In the genomic region with DNA sequence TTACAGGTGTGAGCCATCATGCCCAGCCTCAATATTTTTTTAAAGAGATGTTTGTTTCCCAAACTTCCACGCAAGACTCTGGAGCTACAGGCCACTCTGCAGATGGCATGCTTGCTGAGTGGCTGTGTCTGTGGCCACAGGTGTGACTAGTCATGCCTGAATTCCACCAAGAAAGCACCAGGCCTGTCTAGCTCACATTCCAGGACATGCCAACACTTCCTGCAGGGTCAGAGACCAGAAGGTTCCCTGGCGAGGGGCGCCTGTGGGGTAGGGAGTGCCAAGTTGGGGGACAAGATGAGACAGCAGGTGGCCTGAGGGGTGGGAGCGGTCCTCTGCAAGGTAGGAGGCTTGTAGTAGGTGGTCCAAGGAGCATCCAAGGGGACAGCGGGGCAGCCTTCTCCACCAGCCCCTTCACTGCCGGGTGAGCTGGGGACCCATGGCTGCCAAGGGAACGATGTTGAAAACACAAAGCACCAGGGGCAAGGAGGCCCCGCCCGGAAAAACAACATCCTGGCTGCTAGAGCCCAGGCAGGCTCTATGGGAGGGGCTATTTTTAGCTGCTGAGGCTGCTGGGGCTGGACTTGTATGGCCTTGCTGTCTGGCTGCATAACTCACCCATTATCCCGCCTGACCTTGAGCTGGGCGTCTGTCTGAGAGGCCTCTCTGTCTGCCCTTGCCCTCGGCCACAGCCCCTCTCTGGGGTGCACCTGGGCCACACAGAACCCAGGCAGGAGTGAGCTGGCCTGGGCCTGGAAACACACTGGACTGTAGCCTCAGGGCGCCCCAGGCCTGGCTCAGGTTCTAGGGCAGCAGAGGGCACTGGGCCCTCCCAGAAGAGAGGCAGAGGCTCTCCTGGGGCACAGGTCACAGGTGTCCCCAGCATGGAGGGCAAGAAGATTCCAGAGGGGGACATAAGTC, we compare ENCODE assay signal across 9 cellular contexts. TPM values are rescaled to one million over a fixed set of nuclear protein-coding genes. Genes with fewer than 3 reads are reported as not detected.
DNase-seq lines count a peak whose midpoint lies in the region; ATAC-seq, FAIRE-seq and TF ChIP-seq lines count a peak whose summit lies in the region.
"Had no signal": no experiment of that assay in that cellular context is flagged by ENCODE, and none has a peak within 500 bp of the region (broad histone marks: within the 10 kb centered on the region; RNA-seq: fewer than 3 reads in every experiment).

No MANE protein-coding gene starts in this region.

- H3K27ac Mint-ChIP-seq in activated CD4-positive, alpha-beta T cell treated with anti-CD3 and anti-CD28 coated beads, Interleukin-2, amount 10 ng/mL, durations not matched to agents 24 days and 14 days = peak overlapping the region; percentile 85
- H3K27ac Mint-ChIP-seq: activated T-cell treated with anti-CD3 and anti-CD28 coated beads, Interleukin-2, amount 50 U/mL, for 72 hours had no signal

- TF ChIP-seq POLR2A in A549 (IDR thresholded peaks at IDR 0.05; ENCODE audit: low read length) = no peak

- peaks cover 31% of the 10 kb centered on the region for H3K4me1 Mint-ChIP-seq in activated CD4-positive, alpha-beta T cell treated with anti-CD3 and anti-CD28 coated beads, Interleukin-2, amount 10 ng/mL, durations not matched to agents 24 days and 14 days

- H3K36me3 ChIP-seq in osteoblast (ENCODE audit: insufficient read depth, low read length) = no peaks in the 10 kb centered on the region

- no peaks in the 10 kb centered on the region for H3K36me3 Mint-ChIP-seq in activated CD4-positive, alpha-beta T cell treated with anti-CD3 and anti-CD28 coated beads, Interleukin-2, amount 10 ng/mL, durations not matched to agents 24 days and 14 days (ENCODE audit: low read depth)

- H3K27me3 ChIP-seq in osteoblast (ENCODE audit: insufficient read depth, low read length) = no peaks in the 10 kb centered on the region

- DNase-seq in A549 (ENCODE audit: low read depth in 1 of 2, low spot score in 1 of 2) = peak; percentile 82 to 87
- peak; percentile 64 for DNase-seq in HTR-8/SVneo (ENCODE audit: insufficient read length, low spot score)
- peak; percentile 93 for DNase-seq in activated CD4-positive, alpha-beta T cell treated with anti-CD3 and anti-CD28 coated beads, Interleukin-2, amount 10 ng/mL, durations not matched to agents 24 days and 14 days
- DNase-seq in fibroblast of gingiva (ENCODE audit: low read depth) = peak; percentile 84
- DNase-seq in osteoblast (ENCODE audit: insufficient read length, low spot score, missing footprints) = peak; percentile 98
- DNase-seq in superior temporal gyrus (ENCODE audit: extremely low spot score) = no peak
- DNase-seq in NOMO-1 treated with DMSO at 0.1 percent for 48 hours (lab: John Stamatoyannopoulos, UW; ENCODE audit: unreplicated experiment) = no peak

- ATAC-seq in A549 (peak; percentile 7 to 52; a peak in 4 of 6 replicates), HG03135 (IDR thresholded peaks at IDR 0.05; ENCODE audit: unreplicated experiment) (no peak)
- ATAC-seq: activated T-cell treated with anti-CD3 and anti-CD28 coated beads, Interleukin-2, amount 50 U/mL, for 72 hours had no signal

- no peak overlapping the region for H3K4me3 ChIP-seq in A549
- H3K4me3 ChIP-seq in osteoblast (ENCODE audit: insufficient read depth, low read length) = peak overlapping the region; percentile 16

- no peaks in the 10 kb centered on the region for H3K79me2 ChIP-seq in osteoblast (ENCODE audit: insufficient read depth, low read length)

- 29% methylated on average over 13 of the region's 13 CpGs for whole genome bisulfite sequencing in A549 (ENCODE audit: missing lambda C conversion rate)

- peaks cover 3% of the 10 kb centered on the region for H4K20me1 ChIP-seq in osteoblast (ENCODE audit: insufficient read depth, low read length)

- TF ChIP-seq CTCF in A549 (IDR thresholded peaks at IDR 0.05) = no peak
- no peak for TF ChIP-seq CTCF in osteoblast (IDR thresholded peaks at IDR 0.05; ENCODE audit: extremely low read depth, low read depth, low read length)

- H3K27ac ChIP-seq in A549 (peak overlapping the region; percentile 68 to 85), osteoblast (ENCODE audit: low read depth, low read length) (peak overlapping the region; percentile 80)

- intact Hi-C loops in activated CD4-positive, alpha-beta T cell treated with anti-CD3 and anti-CD28 coated beads, Interleukin-2, amount 10 ng/mL, durations not matched to agents 24 days and 14 days (cut with micrococcal nuclease) = no loop called here

- no peak for TF ChIP-seq RAD21 in A549 (conservative IDR thresholded peaks at IDR 0.05 in 1 of 2, IDR thresholded peaks at IDR 0.05 in 1 of 2)

- H3K4me1 ChIP-seq in A549 = peaks cover 56% of the 10 kb centered on the region
- peaks cover 40% of the 10 kb centered on the region for H3K4me1 ChIP-seq in osteoblast (ENCODE audit: insufficient read depth, low read length)

- POLR2A ChIA-PET in A549 (lab: Yijun Ruan, JAX) = interaction anchor here (0.5 to 4.5 kb wide), 4 partner anchors 17 to 176 kb away, joined by 4 to 27 read pairs (median 8); a partner anchor contains a TSS

- H3K9me3 ChIP-seq in A549 (no peaks in the 10 kb centered on the region), osteoblast (ENCODE audit: low read depth, low read length) (no peaks in the 10 kb centered on the region)

- H3K4me3 Mint-ChIP-seq in activated CD4-positive, alpha-beta T cell treated with anti-CD3 and anti-CD28 coated beads, Interleukin-2, amount 10 ng/mL, durations not matched to agents 24 days and 14 days = peak overlapping the region; percentile 18
- H3K4me3 Mint-ChIP-seq: activated T-cell treated with anti-CD3 and anti-CD28 coated beads, Interleukin-2, amount 50 U/mL, for 72 hours had no signal

- FAIRE-seq in A549 (lab: Jason Lieb, UNC) (no peak), HTR-8/SVneo (lab: Jason Lieb, UNC) (no peak)

- no peak for TF ChIP-seq EP300 in A549 (IDR thresholded peaks at IDR 0.05)

- H2AFZ ChIP-seq in osteoblast (ENCODE audit: low read length) = peak overlapping the region; percentile 63

- CTCF ChIA-PET in A549 (lab: Yijun Ruan, JAX) = interaction anchor here (0.6 to 22.8 kb wide), 11 partner anchors 15 to 273 kb away, joined by 3 to 513 read pairs (median 3); a partner anchor contains a TSS

- no peaks in the 10 kb centered on the region for H3K27me3 Mint-ChIP-seq in activated CD4-positive, alpha-beta T cell treated with anti-CD3 and anti-CD28 coated beads, Interleukin-2, amount 10 ng/mL, durations not matched to agents 24 days and 14 days

- H3K9me3 Mint-ChIP-seq in activated CD4-positive, alpha-beta T cell treated with anti-CD3 and anti-CD28 coated beads, Interleukin-2, amount 10 ng/mL, durations not matched to agents 24 days and 14 days = no peaks in the 10 kb centered on the region
- H3K9me3 Mint-ChIP-seq: activated T-cell treated with anti-CD3 and anti-CD28 coated beads, Interleukin-2, amount 50 U/mL, for 72 hours had no signal

- H3K4me2 ChIP-seq in A549 (peak overlapping the region; percentile 57), osteoblast (ENCODE audit: insufficient read depth, low read length) (peak overlapping the region; percentile 20)

RNA-seq across cellular contexts. Expression of a gene that starts 5.7 kb away (rescaled TPM):
- polyA plus RNA-seq in A549 (2011; rRNA removed) (19.6 and 26.7 TPM in 2 replicates), A549 (2017; fragmentation: RNase III; extraction: RNeasy Plus Mini Kit Qiagen cat#74134 plus additional on column Dnase treatment) (45.3 to 54.7 TPM (median 46.6 TPM) in 3 replicates)
- 50.0 and 67.2 TPM in 2 replicates for polyA plus RNA-seq in A549 (2012; cell fraction: cytosol; rRNA removed)
- polyA plus RNA-seq in A549 (2012; cell fraction: nucleus; rRNA removed) = 162 and 183 TPM in 2 replicates
- 31.2 and 34.8 TPM in 2 replicates for polyA minus RNA-seq in A549 (2011; rRNA and poly(A)+ RNA removed)
- total RNA-seq in activated CD4-positive, alpha-beta T cell treated with anti-CD3 and anti-CD28 coated beads, Interleukin-2, amount 10 ng/mL, durations not matched to agents 24 days and 14 days = 25.2 and 33.2 TPM in 2 replicates
- 21.7 and 22.4 TPM in 2 replicates for total RNA-seq in osteoblast

RNA-seq across cellular contexts. Expression of a gene that starts 17.6 kb away (rescaled TPM):
- polyA plus RNA-seq in A549 (2011; rRNA removed) (35.6 and 39.7 TPM in 2 replicates), A549 (2017; fragmentation: RNase III; extraction: RNeasy Plus Mini Kit Qiagen cat#74134 plus additional on column Dnase treatment) (111 to 131 TPM (median 116 TPM) in 3 replicates)
- 26.6 and 35.4 TPM in 2 replicates for polyA plus RNA-seq in A549 (2012; cell fraction: cytosol; rRNA removed)
- polyA plus RNA-seq in A549 (2012; cell fraction: nucleus; rRNA removed) = 60.1 and 71.4 TPM in 2 replicates
- 31.8 and 40.3 TPM in 2 replicates for polyA minus RNA-seq in A549 (2011; rRNA and poly(A)+ RNA removed)
- total RNA-seq in activated CD4-positive, alpha-beta T cell treated with anti-CD3 and anti-CD28 coated beads, Interleukin-2, amount 10 ng/mL, durations not matched to agents 24 days and 14 days = 68.9 and 70.0 TPM in 2 replicates
- 31.1 and 38.3 TPM in 2 replicates for total RNA-seq in osteoblast

RNA-seq across cellular contexts. Expression of a gene that starts 24.1 kb away (rescaled TPM):
- polyA plus RNA-seq in A549 (2011; rRNA removed) = 13.5 and 17.4 TPM in 2 replicates
- 17.8 and 28.0 TPM in 2 replicates for polyA plus RNA-seq in A549 (2012; cell fraction: cytosol; rRNA removed)
- 46.1 and 47.2 TPM in 2 replicates for polyA plus RNA-seq in A549 (2012; cell fraction: nucleus; rRNA removed)
- polyA plus RNA-seq in A549 (2017; fragmentation: RNase III; extraction: RNeasy Plus Mini Kit Qiagen cat#74134 plus additional on column Dnase treatment) = 26.2 to 30.2 TPM (median 30.1 TPM) in 3 replicates
- polyA minus RNA-seq in A549 (2011; rRNA and poly(A)+ RNA removed) = 12.7 and 16.0 TPM in 2 replicates
- total RNA-seq in activated CD4-positive, alpha-beta T cell treated with anti-CD3 and anti-CD28 coated beads, Interleukin-2, amount 10 ng/mL, durations not matched to agents 24 days and 14 days = 47.6 and 48.1 TPM in 2 replicates
- 22.8 and 23.3 TPM in 2 replicates for total RNA-seq in osteoblast

RNA-seq across cellular contexts. Expression of a gene that starts 28.5 kb away (rescaled TPM):
- polyA plus RNA-seq in A549 (2011; rRNA removed) (0.97 and 1.6 TPM in 2 replicates), A549 (2017; fragmentation: RNase III; extraction: RNeasy Plus Mini Kit Qiagen cat#74134 plus additional on column Dnase treatment) (3.5 to 4.5 TPM (median 4.3 TPM) in 3 replicates)
- 1.3 and 2.0 TPM in 2 replicates for polyA plus RNA-seq in A549 (2012; cell fraction: cytosol; rRNA removed)
- 6.1 and 10.5 TPM in 2 replicates for polyA plus RNA-seq in A549 (2012; cell fraction: nucleus; rRNA removed)
- polyA minus RNA-seq in A549 (2011; rRNA and poly(A)+ RNA removed) = 1.7 and 3.3 TPM in 2 replicates
- 158 and 161 TPM in 2 replicates for total RNA-seq in activated CD4-positive, alpha-beta T cell treated with anti-CD3 and anti-CD28 coated beads, Interleukin-2, amount 10 ng/mL, durations not matched to agents 24 days and 14 days
- total RNA-seq in osteoblast = 1.1 and 2.1 TPM in 2 replicates

RNA-seq across cellular contexts. Expression of a gene that starts 32.0 kb away (rescaled TPM):
- 43.4 and 53.5 TPM in 2 replicates for polyA plus RNA-seq in A549 (2011; rRNA removed)
- 126 and 151 TPM in 2 replicates for polyA plus RNA-seq in A549 (2012; cell fraction: cytosol; rRNA removed)
- polyA plus RNA-seq in A549 (2012; cell fraction: nucleus; rRNA removed) = 315 and 362 TPM in 2 replicates
- 102 to 105 TPM (median 104 TPM) in 3 replicates for polyA plus RNA-seq in A549 (2017; fragmentation: RNase III; extraction: RNeasy Plus Mini Kit Qiagen cat#74134 plus additional on column Dnase treatment)
- polyA minus RNA-seq in A549 (2011; rRNA and poly(A)+ RNA removed) = 63.6 and 110 TPM in 2 replicates
- total RNA-seq in activated CD4-positive, alpha-beta T cell treated with anti-CD3 and anti-CD28 coated beads, Interleukin-2, amount 10 ng/mL, durations not matched to agents 24 days and 14 days = 151 and 157 TPM in 2 replicates
- 36.6 and 37.1 TPM in 2 replicates for total RNA-seq in osteoblast

Comparison
In these comparisons a context has a peak if more than half of its experiments do, and no peak if none do; other contexts are left out.
1. DNase-seq: peak in A549 (2 of 2), HTR-8/SVneo (single experiment), activated CD4-positive, alpha-beta T cell treated with anti-CD3 and anti-CD28 coated beads, Interleukin-2, amount 10 ng/mL, durations not matched to agents 24 days and 14 days (single experiment), fibroblast of gingiva (single experiment) and osteoblast (single experiment); none in superior temporal gyrus (single experiment) and NOMO-1 treated with DMSO at 0.1 percent for 48 hours (single experiment).